In the genomic region with DNA sequence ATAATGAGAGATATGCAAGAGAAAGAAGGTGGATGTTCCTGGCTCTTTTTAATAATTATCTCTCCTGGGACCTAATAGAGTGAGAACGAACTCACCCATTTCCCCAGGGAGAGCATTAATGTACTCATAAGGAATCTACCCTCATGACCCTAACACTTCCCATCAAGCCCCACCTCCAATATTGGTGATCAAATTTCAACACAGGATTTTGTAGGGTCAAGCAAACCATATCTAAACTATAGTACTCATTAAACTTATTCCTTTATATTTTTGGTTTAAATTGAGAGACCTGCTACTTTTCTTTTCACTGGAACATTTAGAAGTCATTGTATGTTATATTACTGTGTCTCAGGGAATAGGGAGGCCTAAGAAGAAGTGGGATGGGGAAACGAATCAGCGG, we compare ENCODE assay signal across 25 cellular contexts. TPM values are rescaled to one million over a fixed set of nuclear protein-coding genes. Genes with fewer than 3 reads are reported as not detected.
DNase-seq lines count a peak whose midpoint lies in the region; ATAC-seq, FAIRE-seq and TF ChIP-seq lines count a peak whose summit lies in the region.
"Had no signal": no experiment of that assay in that cellular context is flagged by ENCODE, and none has a peak within 500 bp of the region (broad histone marks: within the 10 kb centered on the region; RNA-seq: fewer than 3 reads in every experiment).

No MANE protein-coding gene starts in this region.

- H3K9ac ChIP-seq in rectal smooth muscle tissue (ENCODE audit: low read length) = no peak overlapping the region
- H3K9ac ChIP-seq: GM23248 had no signal

- H3K27me3 ChIP-seq in hepatocyte (no peaks in the 10 kb centered on the region), right lobe of liver (no peaks in the 10 kb centered on the region), rectal smooth muscle tissue (ENCODE audit: control insufficient read depth, insufficient read depth, low read length) (no peaks in the 10 kb centered on the region)
- H3K27me3 ChIP-seq: BE2C, MG63 had no signal

- no peak for FAIRE-seq in D721Med (lab: Jason Lieb, UNC)
- FAIRE-seq: GM18507 had no signal

- H3K9me2 ChIP-seq in hepatocyte (replicated peaks; ENCODE audit: insufficient read depth) = no peaks in the 10 kb centered on the region

- peaks cover 3% of the 10 kb centered on the region for H3K4me1 ChIP-seq in hepatocyte (ENCODE audit: insufficient read depth)
- H3K4me1 ChIP-seq in right lobe of liver = peaks cover 0 to 8% (median 0%) of the 10 kb centered on the region in 4 donors
- no peaks in the 10 kb centered on the region for H3K4me1 ChIP-seq in rectal smooth muscle tissue (ENCODE audit: control insufficient read depth, insufficient read depth, low read length)
- H3K4me1 ChIP-seq: BE2C had no signal

- TF ChIP-seq CTCF in hepatocyte (IDR thresholded peaks at IDR 0.05; ENCODE audit: poor library complexity) = no peak
- no peak for TF ChIP-seq CTCF in right lobe of liver (IDR thresholded peaks at IDR 0.05)
- TF ChIP-seq CTCF in D721Med (IDR thresholded peaks at IDR 0.05; ENCODE audit: insufficient read depth, missing control alignments) = no peak
- no peak for TF ChIP-seq CTCF in GM20000 (IDR thresholded peaks at IDR 0.05; ENCODE audit: extremely low read depth, missing control alignments)

- H3K36me3 ChIP-seq in hepatocyte (replicated peaks; ENCODE audit: insufficient read depth, low read depth) = no peaks in the 10 kb centered on the region
- H3K36me3 ChIP-seq in right lobe of liver = no peaks in the 10 kb centered on the region
- H3K36me3 ChIP-seq in rectal smooth muscle tissue (ENCODE audit: control insufficient read depth, insufficient read depth, low read length) = no peaks in the 10 kb centered on the region
- H3K36me3 ChIP-seq: BE2C, MG63 had no signal

- H3K4me2 ChIP-seq in hepatocyte = peak overlapping the region; percentile 48
- H3K4me2 ChIP-seq: PC-9 had no signal

- no peak for TF ChIP-seq POLR2A in right lobe of liver (IDR thresholded peaks at IDR 0.05)

- intact Hi-C loops in right lobe of liver (cut with DNase I) = no loop called here

- no peak overlapping the region for H2AFZ ChIP-seq in hepatocyte
- H2AFZ ChIP-seq: GM23248, PC-9 had no signal

- DNase-seq in AG08395 (ENCODE audit: low spot score) = peak; percentile 1
- DNase-seq in hepatocyte (ENCODE audit: low spot score) = no peak
- no peak for DNase-seq in right lobe of liver
- DNase-seq in D721Med (ENCODE audit: insufficient read length, low spot score) = no peak
- DNase-seq in GM20000 (ENCODE audit: low spot score) = no peak
- DNase-seq in SHP77 (lab: John Stamatoyannopoulos, UW) = no peak
- DNase-seq in NCI-H510A treated with DMSO at 0.1 percent for 48 hours (lab: John Stamatoyannopoulos, UW) = no peak
- DNase-seq: BE2C, GM23248, H9, IMR-90, KG1, MG63, NCI-H1105 treated with DMSO at 0.1 percent for 48 hours, NCI-H2029, NCI-H446, NCI-H526 treated with DMSO at 0.1 percent for 48 hours, PC-9, Right ventricle myocardium superior, RPMI8226 had no signal

- H3K4me3 ChIP-seq in hepatocyte = peak overlapping the region; percentile 12
- H3K4me3 ChIP-seq in right lobe of liver = peak overlapping the region; percentile 33 to 44 (median 38)
- H3K4me3 ChIP-seq in rectal smooth muscle tissue (ENCODE audit: low read length) = peak overlapping the region; percentile 25
- H3K4me3 ChIP-seq: GM23248, MG63, PC-9 had no signal

- 86% methylated on average over 3 of the region's 3 CpGs for WGBS in hepatocyte (ENCODE audit: low lambda C conversion rate, missing lambda C conversion rate)
- WGBS in right lobe of liver (ENCODE audit: insufficient coverage, low coverage, low lambda C conversion rate, missing lambda C conversion rate) = 31% methylated on average over 3 of the region's 3 CpGs

- ATAC-seq in right lobe of liver = peak; percentile 12 to 60 (median 48)

- H3K27ac ChIP-seq in hepatocyte (peak overlapping the region; percentile 26), right lobe of liver (peak overlapping the region; percentile 30 to 79 (median 66)), rectal smooth muscle tissue (ENCODE audit: low read depth, low read length) (no peak overlapping the region)
- H3K27ac ChIP-seq: 22Rv1, GM23248, PC-9 had no signal

- peaks cover 2% of the 10 kb centered on the region for H3K79me2 ChIP-seq in hepatocyte

- H3K9me3 ChIP-seq in hepatocyte (ENCODE audit: low read depth) = no peaks in the 10 kb centered on the region
- no peaks in the 10 kb centered on the region for H3K9me3 ChIP-seq in right lobe of liver
- H3K9me3 ChIP-seq: BE2C, MG63 had no signal

- no peaks in the 10 kb centered on the region for H4K20me1 ChIP-seq in hepatocyte (ENCODE audit: insufficient read depth, poor library complexity, severe bottlenecking)

RNA-seq across cellular contexts. Expression of gene UGT2A3, which starts 2.6 kb away (rescaled TPM):
- total RNA-seq in hepatocyte = 112 and 126 TPM in 2 replicates
- 30.3 and 30.4 TPM in 2 replicates for polyA plus RNA-seq in hepatocyte
- total RNA-seq in right lobe of liver = 10 to 100 TPM; 17.5 to 45.2 (median 30.9) TPM
- total RNA-seq: GM23248, H9, IMR-90, PC-9, Right ventricle myocardium superior, SK-MEL-5 had no signal
- polyA plus RNA-seq: CD14-positive monocyte, GM23248, IMR-90 had no signal
